ENCODE assay signal across 2 cellular contexts in genomic region chr1:205374205-205375078, GRCh38.
TF ChIP-seq lines count a peak whose summit lies in the region.

No MANE protein-coding gene starts in this region.

TF ChIP-seq in H1, 55 proteins besides CTCF, POLR2A, EP300 and RAD21:
- no peak for TF ChIP-seq KDM1A (IDR thresholded peaks at IDR 0.05; ENCODE audit: borderline replicate concordance, low read length)
- no peak for TF ChIP-seq KDM4A (IDR thresholded peaks at IDR 0.05; ENCODE audit: low read depth, low read length, severe bottlenecking)
- no peak for TF ChIP-seq BACH1 (IDR thresholded peaks at IDR 0.05; ENCODE audit: low read length)
- TF ChIP-seq EZH2 (IDR thresholded peaks at IDR 0.05; ENCODE audit: low read depth, low read length, severe bottlenecking) = no peak
- no peak for TF ChIP-seq CHD2 (IDR thresholded peaks at IDR 0.05; ENCODE audit: low read length)
- TF ChIP-seq SIRT6 (IDR thresholded peaks at IDR 0.05; ENCODE audit: low read length) = no peak
- no peak for TF ChIP-seq EGR1 (IDR thresholded peaks at IDR 0.05; ENCODE audit: borderline replicate concordance, low read depth, low read length)
- TF ChIP-seq, protein P1, sequence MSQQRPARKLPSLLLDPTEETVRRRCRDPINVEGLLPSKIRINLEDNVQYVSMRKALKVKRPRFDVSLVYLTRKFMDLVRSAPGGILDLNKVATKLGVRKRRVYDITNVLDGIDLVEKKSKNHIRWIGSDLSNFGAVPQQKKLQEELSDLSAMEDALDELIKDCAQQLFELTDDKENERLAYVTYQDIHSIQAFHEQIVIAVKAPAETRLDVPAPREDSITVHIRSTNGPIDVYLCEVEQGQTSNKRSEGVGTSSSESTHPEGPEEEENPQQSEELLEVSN (IDR thresholded peaks at IDR 0.05) = no peak
- no peak for TF ChIP-seq SRF (IDR thresholded peaks at IDR 0.05; ENCODE audit: low read depth, low read length)
- TF ChIP-seq JUN (IDR thresholded peaks at IDR 0.05; ENCODE audit: low read depth, low read length) = no peak
- TF ChIP-seq CBX8 (IDR thresholded peaks at IDR 0.05; ENCODE audit: borderline replicate concordance, low read depth, low read length) = no peak
- TF ChIP-seq SP1 (IDR thresholded peaks at IDR 0.05; ENCODE audit: low read depth, low read length) = no peak

TF ChIP-seq in WTC11, 78 proteins besides CTCF, POLR2A, EP300 and RAD21:
- no peak for TF ChIP-seq HMGA2 (CRISPR knock-in tag; IDR thresholded peaks at IDR 0.05)
- no peak for TF ChIP-seq NR2C2 (CRISPR knock-in tag; IDR thresholded peaks at IDR 0.05)
- no peak for TF ChIP-seq SMAD3 (CRISPR knock-in tag; IDR thresholded peaks at IDR 0.05; ENCODE audit: borderline replicate concordance)
- TF ChIP-seq TEAD1 (CRISPR knock-in tag; IDR thresholded peaks at IDR 0.05) = no peak
- no peak for TF ChIP-seq ATF1 (CRISPR knock-in tag; IDR thresholded peaks at IDR 0.05)
- no peak for TF ChIP-seq ZNF121 (CRISPR knock-in tag; IDR thresholded peaks at IDR 0.05)
- no peak for TF ChIP-seq RELA (CRISPR knock-in tag; IDR thresholded peaks at IDR 0.05; ENCODE audit: borderline replicate concordance)
- no peak for TF ChIP-seq CBFB (CRISPR knock-in tag; IDR thresholded peaks at IDR 0.05; ENCODE audit: low read depth)
- no peak for TF ChIP-seq E2F1 (CRISPR knock-in tag; IDR thresholded peaks at IDR 0.05)
- no peak for TF ChIP-seq ZNF423 (CRISPR knock-in tag; IDR thresholded peaks at IDR 0.05)
- no peak for TF ChIP-seq NR1H2 (CRISPR knock-in tag; IDR thresholded peaks at IDR 0.05)
